In genomic region chr2:213021971-213022899, GRCh38 we compare ENCODE assay signal across 8 cellular contexts.
DNase-seq lines count a peak whose midpoint lies in the region; ATAC-seq, FAIRE-seq and TF ChIP-seq lines count a peak whose summit lies in the region.

No MANE protein-coding gene starts in this region.

- 0% methylated on average over 5 of the region's 5 CpGs for WGBS in GM12878 (ENCODE audit: insufficient coverage, insufficient replicate concordance, low lambda C conversion rate, missing lambda C conversion rate)
- WGBS in upper lobe of left lung, 2 donors: 83 to 84% methylated on average over 5 of the region's 5 CpGs

- DNase-seq in CD8-positive, alpha-beta memory T cell: no peak
- DNase-seq in GM12878 (ENCODE audit: low read depth, low spot score) (peak; percentile 87), DMS79 treated with DMSO at 0.1 percent for 48 hours (lab: John Stamatoyannopoulos, UW) (no peak), left ventricle myocardium superior (no peak), upper lobe of left lung (no peak), MCF 10A (ENCODE audit: unreplicated experiment) (no peak)

- H3K9me3 ChIP-seq in CD8-positive, alpha-beta memory T cell (ENCODE audit: low read length): no peaks in the 10 kb centered on the region
- no peaks in the 10 kb centered on the region for H3K9me3 ChIP-seq in GM12878 (replicated peaks; ENCODE audit: control insufficient read depth, insufficient read depth, low read length)
- no peaks in the 10 kb centered on the region for H3K9me3 ChIP-seq in upper lobe of left lung

- H3K27me3 Mint-ChIP-seq in CD8-positive, alpha-beta memory T cell: no peaks in the 10 kb centered on the region
- H3K27me3 Mint-ChIP-seq in MCF 10A (ENCODE audit: insufficient read depth, unreplicated experiment): no peaks in the 10 kb centered on the region

- no peak overlapping the region for H2AFZ ChIP-seq in GM12878 (ENCODE audit: control insufficient read depth, low read depth, low read length)

- TF ChIP-seq CTCF in GM12878 (IDR thresholded peaks at IDR 0.05 in 2 of 3, conservative IDR thresholded peaks at IDR 0.05 in 1 of 3; ENCODE audit: control insufficient read depth in 2 of 3, extremely low read depth in 1 of 3, insufficient read depth in 1 of 3, low read depth in 3 of 3, low read length in 3 of 3) (no peak), upper lobe of left lung (IDR thresholded peaks at IDR 0.05) (no peak), MCF 10A (IDR thresholded peaks at IDR 0.05; ENCODE audit: unreplicated experiment) (no peak)

- H3K4me1 ChIP-seq in CD8-positive, alpha-beta memory T cell (ENCODE audit: insufficient read depth, low read length): no peaks in the 10 kb centered on the region
- peaks cover 14% of the 10 kb centered on the region; the same call in 1 of the 2 replicates for H3K4me1 ChIP-seq in GM12878 (ENCODE audit: control insufficient read depth, insufficient read depth, low read length)
- H3K4me1 ChIP-seq in upper lobe of left lung: no peaks in the 10 kb centered on the region

- peak; percentile 79 for FAIRE-seq in GM12878 (lab: Jason Lieb, UNC)

- TF ChIP-seq POLR2A in GM12878 (IDR thresholded peaks at IDR 0.05; ENCODE audit: low read depth, low read length): peak; percentile 88
- no peak for TF ChIP-seq POLR2A in upper lobe of left lung (IDR thresholded peaks at IDR 0.05)

- BruUV-seq in GM12878 (replicated peaks; lab: Mats Ljungman, UMichigan) (TSS peak; percentile 70), MCF 10A (replicated peaks; lab: Mats Ljungman, UMichigan) (no TSS peak)

- H3K27me3 ChIP-seq in CD8-positive, alpha-beta memory T cell (ENCODE audit: insufficient read depth, low read length, poor library complexity, severe bottlenecking): no peaks in the 10 kb centered on the region
- H3K27me3 ChIP-seq in GM12878 (replicated peaks in 1 of 2; ENCODE audit: control insufficient read depth in 2 of 2, insufficient read depth in 2 of 2, low read length in 1 of 2) (no peaks in the 10 kb centered on the region), upper lobe of left lung (no peaks in the 10 kb centered on the region)

- H3K36me3 Mint-ChIP-seq in CD8-positive, alpha-beta memory T cell: peaks cover 0 to 6% (median 4%) of the 10 kb centered on the region in 3 donors
- H3K36me3 Mint-ChIP-seq in MCF 10A (ENCODE audit: insufficient read depth, unreplicated experiment): peaks cover 30% of the 10 kb centered on the region

- TF ChIP-seq EP300 in GM12878 (IDR thresholded peaks at IDR 0.05; ENCODE audit: borderline replicate concordance in 1 of 2, control insufficient read depth in 1 of 2, low read depth in 2 of 2, low read length in 2 of 2) (peak; percentile 80 to 87), upper lobe of left lung (IDR thresholded peaks at IDR 0.05) (no peak)

- SMC1A ChIA-PET in GM12878 (lab: Charles Lee; ENCODE audit: uncharacterized antibody, unreplicated experiment): interaction anchor here (0.6 to 21.1 kb wide), 18 partner anchors 9 to 245 kb away, joined by 3 to 430 read pairs (median 4); partner anchors contain the start of gene IKZF2

- RAD21 ChIA-PET in GM12878 (lab: Charles Lee; ENCODE audit: unreplicated experiment): interaction anchor here (0.7 to 15.4 kb wide), 23 partner anchors 8 to 245 kb away, joined by 3 to 386 read pairs (median 6); partner anchors contain the start of gene IKZF2

- no peak overlapping the region for H3K4me3 ChIP-seq in CD8-positive, alpha-beta memory T cell (ENCODE audit: low read length)
- H3K4me3 ChIP-seq in GM12878 (peak overlapping the region; percentile 76), upper lobe of left lung (no peak overlapping the region)

- peak overlapping the region in 5 of 7 donors; percentile 9 to 39 (median 14) for H3K4me3 Mint-ChIP-seq in CD8-positive, alpha-beta memory T cell
- no peak overlapping the region for H3K4me3 Mint-ChIP-seq in MCF 10A (ENCODE audit: unreplicated experiment)

- H3K9me3 Mint-ChIP-seq in CD8-positive, alpha-beta memory T cell: no peaks in the 10 kb centered on the region
- no peaks in the 10 kb centered on the region for H3K9me3 Mint-ChIP-seq in MCF 10A (ENCODE audit: unreplicated experiment)

- H3K9ac ChIP-seq in GM12878 (ENCODE audit: control insufficient read depth, insufficient read depth, low read length): peak overlapping the region; percentile 78

- H3K4me1 Mint-ChIP-seq in CD8-positive, alpha-beta memory T cell: peaks cover 6 to 34% (median 31%) of the 10 kb centered on the region in 3 donors
- H3K4me1 Mint-ChIP-seq in MCF 10A (ENCODE audit: insufficient read depth, unreplicated experiment): peaks cover 10% of the 10 kb centered on the region

- H4K20me1 ChIP-seq in GM12878 (ENCODE audit: control insufficient read depth, insufficient read depth): no peaks in the 10 kb centered on the region

- POLR2A ChIA-PET in CD8-positive, alpha-beta memory T cell (lab: Charles Lee): no interaction called here
- POLR2A ChIA-PET in GM12878 (lab: Charles Lee): interaction anchor here (1.0 to 10.4 kb wide), 9 partner anchors 8 to 220 kb away, joined by 3 to 183 read pairs (median 6); partner anchors contain the start of gene IKZF2
- POLR2A ChIA-PET in MCF 10A (lab: Yijun Ruan, JAX): no interaction called here

- H3K36me3 ChIP-seq in CD8-positive, alpha-beta memory T cell (ENCODE audit: insufficient read depth, low read length): no peaks in the 10 kb centered on the region
- H3K36me3 ChIP-seq in GM12878 (ENCODE audit: control insufficient read depth in 2 of 2, insufficient read depth in 2 of 2, low read length in 1 of 2) (peaks cover 0 to 5% of the 10 kb centered on the region in 2 experiments; a peak in 1 of 4 replicates), upper lobe of left lung (no peaks in the 10 kb centered on the region)

- intact Hi-C loops in GM12878 (cut with micrococcal nuclease; ENCODE audit: unreplicated experiment) (loop anchor here (1.0 to 5.0 kb wide), 4 partner anchors 129 to 290 kb away; partner anchors contain the start of gene IKZF2), left ventricle myocardium superior (cut with micrococcal nuclease) (no loop called here), MCF 10A (cut with micrococcal nuclease) (no loop called here)

- peak; percentile 27; the same call in 1 of the 2 replicates for TF ChIP-seq RAD21 in GM12878 (IDR thresholded peaks at IDR 0.05; ENCODE audit: insufficient read depth, low read depth, low read length)

- CTCF ChIA-PET in CD8-positive, alpha-beta memory T cell (lab: Charles Lee): interaction anchor here (0.5 kb wide), 1 partner anchor 114 kb away, joined by 3 read pairs; no protein-coding TSS in a partner anchor
- CTCF ChIA-PET in GM12878 (lab: Yijun Ruan, JAX) (interaction anchor here (0.6 to 7.2 kb wide), 12 partner anchors 9 to 220 kb away, joined by 3 to 88 read pairs (median 4); partner anchors contain the start of gene IKZF2), MCF 10A (lab: Yijun Ruan, JAX) (interaction anchor here (0.6 kb wide), 2 partner anchors 8 to 18 kb away, joined by 3 read pairs; no protein-coding TSS in a partner anchor)

- peaks cover 60% of the 10 kb centered on the region for H3K79me2 ChIP-seq in GM12878 (ENCODE audit: control insufficient read depth, insufficient read depth, low read length)

- peak overlapping the region; percentile 80 for H3K4me2 ChIP-seq in GM12878 (ENCODE audit: control insufficient read depth, insufficient read depth)

- H3K27ac ChIP-seq in CD8-positive, alpha-beta memory T cell (ENCODE audit: low read depth, low read length): no peak overlapping the region
- H3K27ac ChIP-seq in GM12878 (ENCODE audit: control insufficient read depth, insufficient read depth): peak overlapping the region; percentile 96
- H3K27ac ChIP-seq in upper lobe of left lung: no peak overlapping the region

- peak overlapping the region in 6 of 8 donors; percentile 5 to 82 (median 74) for H3K27ac Mint-ChIP-seq in CD8-positive, alpha-beta memory T cell
- H3K27ac Mint-ChIP-seq in MCF 10A (ENCODE audit: low read depth, unreplicated experiment): no peak overlapping the region

- ATAC-seq in GM19324 (IDR thresholded peaks at IDR 0.05; ENCODE audit: low FRiP score, unreplicated experiment) (peak; percentile 70), HG03135 (IDR thresholded peaks at IDR 0.05; ENCODE audit: unreplicated experiment) (peak; percentile 77), GM12878 (peak; percentile 78), left ventricle myocardium superior (no peak), upper lobe of left lung (ENCODE audit: low FRiP score in 2 of 2) (no peak)

- in situ Hi-C loops in GM12878 (cut with MboI): loop anchor here (5.0 to 25.0 kb wide), 3 partner anchors 130 to 1715 kb away; partner anchors contain the start of gene IKZF2

TF ChIP-seq in GM12878, 131 proteins besides CTCF, POLR2A, EP300 and RAD21 (continues in another document):
- TF ChIP-seq SRF (IDR thresholded peaks at IDR 0.05; ENCODE audit: low read depth in 2 of 2, low read length in 2 of 2): no peak
- TF ChIP-seq NRF1 (conservative IDR thresholded peaks at IDR 0.05; ENCODE audit: low read depth, low read length): no peak
- TF ChIP-seq NKRF (conservative IDR thresholded peaks at IDR 0.05): no peak
- peak; percentile 87 for TF ChIP-seq BCL11A (IDR thresholded peaks at IDR 0.05; ENCODE audit: low read depth, low read length)
- TF ChIP-seq MYC (IDR thresholded peaks at IDR 0.05; ENCODE audit: insufficient read depth, insufficient read length, insufficient replicate concordance, low read length, severe bottlenecking): no peak
- no peak for TF ChIP-seq EGR1 (IDR thresholded peaks at IDR 0.05; ENCODE audit: borderline replicate concordance in 1 of 2, low read depth in 2 of 2, low read length in 2 of 2)

Comparison
In these comparisons a context has a peak if more than half of its experiments do, and no peak if none do; other contexts are left out.
1. ATAC-seq: peak in GM19324 (single experiment), HG03135 (single experiment) and GM12878 (single experiment); none in left ventricle myocardium superior (single experiment) and upper lobe of left lung (0 of 2).